Comparison of ENCODE assay signal across 2 cellular contexts in the genomic region with DNA sequence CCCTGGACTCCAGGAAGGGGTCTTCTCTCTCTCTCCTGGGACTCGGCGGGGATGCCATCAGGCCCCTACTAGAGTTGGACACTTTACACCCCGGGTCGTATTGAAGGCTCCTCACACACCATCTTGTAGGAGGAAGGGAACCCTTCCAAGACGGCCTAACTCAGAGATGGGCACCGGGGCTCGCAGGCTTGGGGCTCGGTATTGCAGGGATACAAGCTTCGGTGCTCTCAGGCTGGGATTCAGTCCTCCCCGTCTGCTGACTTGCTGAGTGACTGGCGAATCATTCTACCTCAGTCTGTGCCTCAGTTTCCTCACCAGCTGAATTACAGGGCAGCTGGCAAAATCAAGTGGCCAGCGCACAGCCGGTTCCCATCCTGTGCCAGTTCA.
TF ChIP-seq lines count a peak whose summit lies in the region.

No MANE protein-coding gene starts in this region.

TF ChIP-seq in H1, 55 proteins besides CTCF, POLR2A, EP300 and RAD21:
- TF ChIP-seq ASH2L (IDR thresholded peaks at IDR 0.05; ENCODE audit: low read length) (no peak), POU5F1 (IDR thresholded peaks at IDR 0.05; ENCODE audit: low read depth, low read length) (no peak), SP2 (IDR thresholded peaks at IDR 0.05; ENCODE audit: low read length) (no peak), HDAC6 (IDR thresholded peaks at IDR 0.05; ENCODE audit: low read depth, low read length) (no peak), NRF1 (IDR thresholded peaks at IDR 0.05; ENCODE audit: low read depth, low read length) (no peak), CREB1 (IDR thresholded peaks at IDR 0.05) (no peak), TCF12 (IDR thresholded peaks at IDR 0.05; ENCODE audit: low read depth, low read length) (no peak), CEBPB (IDR thresholded peaks at IDR 0.05; ENCODE audit: low read depth, low read length) (no peak), KDM1A (IDR thresholded peaks at IDR 0.05; ENCODE audit: borderline replicate concordance, low read length) (no peak)
- TF ChIP-seq, protein P1, sequence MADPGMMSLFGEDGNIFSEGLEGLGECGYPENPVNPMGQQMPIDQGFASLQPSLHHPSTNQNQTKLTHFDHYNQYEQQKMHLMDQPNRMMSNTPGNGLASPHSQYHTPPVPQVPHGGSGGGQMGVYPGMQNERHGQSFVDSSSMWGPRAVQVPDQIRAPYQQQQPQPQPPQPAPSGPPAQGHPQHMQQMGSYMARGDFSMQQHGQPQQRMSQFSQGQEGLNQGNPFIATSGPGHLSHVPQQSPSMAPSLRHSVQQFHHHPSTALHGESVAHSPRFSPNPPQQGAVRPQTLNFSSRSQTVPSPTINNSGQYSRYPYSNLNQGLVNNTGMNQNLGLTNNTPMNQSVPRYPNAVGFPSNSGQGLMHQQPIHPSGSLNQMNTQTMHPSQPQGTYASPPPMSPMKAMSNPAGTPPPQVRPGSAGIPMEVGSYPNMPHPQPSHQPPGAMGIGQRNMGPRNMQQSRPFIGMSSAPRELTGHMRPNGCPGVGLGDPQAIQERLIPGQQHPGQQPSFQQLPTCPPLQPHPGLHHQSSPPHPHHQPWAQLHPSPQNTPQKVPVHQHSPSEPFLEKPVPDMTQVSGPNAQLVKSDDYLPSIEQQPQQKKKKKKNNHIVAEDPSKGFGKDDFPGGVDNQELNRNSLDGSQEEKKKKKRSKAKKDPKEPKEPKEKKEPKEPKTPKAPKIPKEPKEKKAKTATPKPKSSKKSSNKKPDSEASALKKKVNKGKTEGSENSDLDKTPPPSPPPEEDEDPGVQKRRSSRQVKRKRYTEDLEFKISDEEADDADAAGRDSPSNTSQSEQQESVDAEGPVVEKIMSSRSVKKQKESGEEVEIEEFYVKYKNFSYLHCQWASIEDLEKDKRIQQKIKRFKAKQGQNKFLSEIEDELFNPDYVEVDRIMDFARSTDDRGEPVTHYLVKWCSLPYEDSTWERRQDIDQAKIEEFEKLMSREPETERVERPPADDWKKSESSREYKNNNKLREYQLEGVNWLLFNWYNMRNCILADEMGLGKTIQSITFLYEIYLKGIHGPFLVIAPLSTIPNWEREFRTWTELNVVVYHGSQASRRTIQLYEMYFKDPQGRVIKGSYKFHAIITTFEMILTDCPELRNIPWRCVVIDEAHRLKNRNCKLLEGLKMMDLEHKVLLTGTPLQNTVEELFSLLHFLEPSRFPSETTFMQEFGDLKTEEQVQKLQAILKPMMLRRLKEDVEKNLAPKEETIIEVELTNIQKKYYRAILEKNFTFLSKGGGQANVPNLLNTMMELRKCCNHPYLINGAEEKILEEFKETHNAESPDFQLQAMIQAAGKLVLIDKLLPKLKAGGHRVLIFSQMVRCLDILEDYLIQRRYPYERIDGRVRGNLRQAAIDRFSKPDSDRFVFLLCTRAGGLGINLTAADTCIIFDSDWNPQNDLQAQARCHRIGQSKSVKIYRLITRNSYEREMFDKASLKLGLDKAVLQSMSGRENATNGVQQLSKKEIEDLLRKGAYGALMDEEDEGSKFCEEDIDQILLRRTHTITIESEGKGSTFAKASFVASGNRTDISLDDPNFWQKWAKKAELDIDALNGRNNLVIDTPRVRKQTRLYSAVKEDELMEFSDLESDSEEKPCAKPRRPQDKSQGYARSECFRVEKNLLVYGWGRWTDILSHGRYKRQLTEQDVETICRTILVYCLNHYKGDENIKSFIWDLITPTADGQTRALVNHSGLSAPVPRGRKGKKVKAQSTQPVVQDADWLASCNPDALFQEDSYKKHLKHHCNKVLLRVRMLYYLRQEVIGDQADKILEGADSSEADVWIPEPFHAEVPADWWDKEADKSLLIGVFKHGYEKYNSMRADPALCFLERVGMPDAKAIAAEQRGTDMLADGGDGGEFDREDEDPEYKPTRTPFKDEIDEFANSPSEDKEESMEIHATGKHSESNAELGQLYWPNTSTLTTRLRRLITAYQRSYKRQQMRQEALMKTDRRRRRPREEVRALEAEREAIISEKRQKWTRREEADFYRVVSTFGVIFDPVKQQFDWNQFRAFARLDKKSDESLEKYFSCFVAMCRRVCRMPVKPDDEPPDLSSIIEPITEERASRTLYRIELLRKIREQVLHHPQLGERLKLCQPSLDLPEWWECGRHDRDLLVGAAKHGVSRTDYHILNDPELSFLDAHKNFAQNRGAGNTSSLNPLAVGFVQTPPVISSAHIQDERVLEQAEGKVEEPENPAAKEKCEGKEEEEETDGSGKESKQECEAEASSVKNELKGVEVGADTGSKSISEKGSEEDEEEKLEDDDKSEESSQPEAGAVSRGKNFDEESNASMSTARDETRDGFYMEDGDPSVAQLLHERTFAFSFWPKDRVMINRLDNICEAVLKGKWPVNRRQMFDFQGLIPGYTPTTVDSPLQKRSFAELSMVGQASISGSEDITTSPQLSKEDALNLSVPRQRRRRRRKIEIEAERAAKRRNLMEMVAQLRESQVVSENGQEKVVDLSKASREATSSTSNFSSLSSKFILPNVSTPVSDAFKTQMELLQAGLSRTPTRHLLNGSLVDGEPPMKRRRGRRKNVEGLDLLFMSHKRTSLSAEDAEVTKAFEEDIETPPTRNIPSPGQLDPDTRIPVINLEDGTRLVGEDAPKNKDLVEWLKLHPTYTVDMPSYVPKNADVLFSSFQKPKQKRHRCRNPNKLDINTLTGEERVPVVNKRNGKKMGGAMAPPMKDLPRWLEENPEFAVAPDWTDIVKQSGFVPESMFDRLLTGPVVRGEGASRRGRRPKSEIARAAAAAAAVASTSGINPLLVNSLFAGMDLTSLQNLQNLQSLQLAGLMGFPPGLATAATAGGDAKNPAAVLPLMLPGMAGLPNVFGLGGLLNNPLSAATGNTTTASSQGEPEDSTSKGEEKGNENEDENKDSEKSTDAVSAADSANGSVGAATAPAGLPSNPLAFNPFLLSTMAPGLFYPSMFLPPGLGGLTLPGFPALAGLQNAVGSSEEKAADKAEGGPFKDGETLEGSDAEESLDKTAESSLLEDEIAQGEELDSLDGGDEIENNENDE (IDR thresholded peaks at IDR 0.05; ENCODE audit: insufficient replicate concordance, low read length) = no peak
TF ChIP-seq in H1: peak in this region for 0.

TF ChIP-seq in SK-N-SH, 30 proteins besides CTCF, POLR2A, EP300 and RAD21:
- TF ChIP-seq MEF2A (IDR thresholded peaks at IDR 0.05; ENCODE audit: borderline replicate concordance, low read depth) (no peak), GABPA (IDR thresholded peaks at IDR 0.05; ENCODE audit: low read depth) (no peak), IRF3 (IDR thresholded peaks at IDR 0.05; ENCODE audit: low read depth, low read length) (no peak), CHD2 (IDR thresholded peaks at IDR 0.05; ENCODE audit: low read length, partially characterized antibody) (no peak), TAF1 (IDR thresholded peaks at IDR 0.05; ENCODE audit: borderline replicate concordance, low read depth, low read length) (no peak), EZH2phosphoT487 (IDR thresholded peaks at IDR 0.05; ENCODE audit: borderline replicate concordance, low read depth) (no peak), FOXM1 (IDR thresholded peaks at IDR 0.05; ENCODE audit: low read depth) (no peak), NRF1 (IDR thresholded peaks at IDR 0.05; ENCODE audit: low read depth, low read length) (no peak), PBX3 (IDR thresholded peaks at IDR 0.05) (no peak), SMC3 (IDR thresholded peaks at IDR 0.05; ENCODE audit: low read depth, low read length) (no peak), ELF1 (IDR thresholded peaks at IDR 0.05) (no peak), SIN3A (IDR thresholded peaks at IDR 0.05; ENCODE audit: borderline replicate concordance, low read depth, low read length) (no peak), YY1 (IDR thresholded peaks at IDR 0.05; ENCODE audit: low read depth) (no peak)
- TF ChIP-seq, protein P2, sequence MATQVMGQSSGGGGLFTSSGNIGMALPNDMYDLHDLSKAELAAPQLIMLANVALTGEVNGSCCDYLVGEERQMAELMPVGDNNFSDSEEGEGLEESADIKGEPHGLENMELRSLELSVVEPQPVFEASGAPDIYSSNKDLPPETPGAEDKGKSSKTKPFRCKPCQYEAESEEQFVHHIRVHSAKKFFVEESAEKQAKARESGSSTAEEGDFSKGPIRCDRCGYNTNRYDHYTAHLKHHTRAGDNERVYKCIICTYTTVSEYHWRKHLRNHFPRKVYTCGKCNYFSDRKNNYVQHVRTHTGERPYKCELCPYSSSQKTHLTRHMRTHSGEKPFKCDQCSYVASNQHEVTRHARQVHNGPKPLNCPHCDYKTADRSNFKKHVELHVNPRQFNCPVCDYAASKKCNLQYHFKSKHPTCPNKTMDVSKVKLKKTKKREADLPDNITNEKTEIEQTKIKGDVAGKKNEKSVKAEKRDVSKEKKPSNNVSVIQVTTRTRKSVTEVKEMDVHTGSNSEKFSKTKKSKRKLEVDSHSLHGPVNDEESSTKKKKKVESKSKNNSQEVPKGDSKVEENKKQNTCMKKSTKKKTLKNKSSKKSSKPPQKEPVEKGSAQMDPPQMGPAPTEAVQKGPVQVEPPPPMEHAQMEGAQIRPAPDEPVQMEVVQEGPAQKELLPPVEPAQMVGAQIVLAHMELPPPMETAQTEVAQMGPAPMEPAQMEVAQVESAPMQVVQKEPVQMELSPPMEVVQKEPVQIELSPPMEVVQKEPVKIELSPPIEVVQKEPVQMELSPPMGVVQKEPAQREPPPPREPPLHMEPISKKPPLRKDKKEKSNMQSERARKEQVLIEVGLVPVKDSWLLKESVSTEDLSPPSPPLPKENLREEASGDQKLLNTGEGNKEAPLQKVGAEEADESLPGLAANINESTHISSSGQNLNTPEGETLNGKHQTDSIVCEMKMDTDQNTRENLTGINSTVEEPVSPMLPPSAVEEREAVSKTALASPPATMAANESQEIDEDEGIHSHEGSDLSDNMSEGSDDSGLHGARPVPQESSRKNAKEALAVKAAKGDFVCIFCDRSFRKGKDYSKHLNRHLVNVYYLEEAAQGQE (IDR thresholded peaks at IDR 0.05; ENCODE audit: low read depth, low read length) = no peak
- TF ChIP-seq, protein P3, sequence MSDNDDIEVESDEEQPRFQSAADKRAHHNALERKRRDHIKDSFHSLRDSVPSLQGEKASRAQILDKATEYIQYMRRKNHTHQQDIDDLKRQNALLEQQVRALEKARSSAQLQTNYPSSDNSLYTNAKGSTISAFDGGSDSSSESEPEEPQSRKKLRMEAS (IDR thresholded peaks at IDR 0.05; ENCODE audit: low read depth) = no peak
